Comparison of ENCODE assay signal across 1 cellular context in the genomic region with DNA sequence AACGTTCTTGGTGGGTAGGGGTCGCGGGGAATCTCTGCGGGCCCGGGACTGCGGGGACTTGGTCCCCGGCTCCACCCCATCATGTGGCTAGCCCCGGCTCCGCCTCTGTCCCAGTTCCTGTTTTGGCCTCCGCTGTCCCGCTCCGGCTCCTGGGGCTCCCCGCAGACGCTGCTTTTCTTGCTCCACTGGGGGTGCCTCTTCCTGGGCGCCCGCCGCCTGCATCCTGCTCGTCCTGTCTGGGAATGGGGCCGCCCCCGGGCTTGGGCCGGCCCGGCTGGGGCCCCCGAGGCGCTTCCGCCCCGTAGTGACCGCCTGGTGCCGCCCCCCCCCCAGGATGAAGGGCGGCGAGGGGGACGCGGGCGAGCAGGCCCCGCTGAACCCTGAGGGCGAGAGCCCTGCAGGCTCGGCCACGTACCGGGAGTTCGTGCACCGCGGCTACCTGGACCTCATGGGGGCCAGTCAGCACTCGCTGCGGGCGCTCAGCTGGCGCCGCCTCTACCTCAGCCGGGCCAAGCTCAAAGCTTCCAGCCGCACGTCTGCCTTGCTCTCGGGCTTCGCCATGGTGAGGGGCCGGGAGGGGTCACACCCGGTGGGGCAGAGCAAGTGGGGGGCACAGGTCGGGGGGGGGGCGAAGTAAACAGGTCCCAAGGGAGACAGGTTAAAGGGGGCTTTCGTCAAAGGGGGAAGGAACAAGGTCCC.
TF ChIP-seq lines count a peak whose summit lies in the region.

A gene (plus strand): TSS at position 113 of the 699 bp plus-strand sequence. CDS start 222 bp downstream, at position 335.

TF ChIP-seq in HepG2, 621 proteins besides CTCF, POLR2A, EP300 and RAD21 (continued from another document):
- TF ChIP-seq, protein P1, sequence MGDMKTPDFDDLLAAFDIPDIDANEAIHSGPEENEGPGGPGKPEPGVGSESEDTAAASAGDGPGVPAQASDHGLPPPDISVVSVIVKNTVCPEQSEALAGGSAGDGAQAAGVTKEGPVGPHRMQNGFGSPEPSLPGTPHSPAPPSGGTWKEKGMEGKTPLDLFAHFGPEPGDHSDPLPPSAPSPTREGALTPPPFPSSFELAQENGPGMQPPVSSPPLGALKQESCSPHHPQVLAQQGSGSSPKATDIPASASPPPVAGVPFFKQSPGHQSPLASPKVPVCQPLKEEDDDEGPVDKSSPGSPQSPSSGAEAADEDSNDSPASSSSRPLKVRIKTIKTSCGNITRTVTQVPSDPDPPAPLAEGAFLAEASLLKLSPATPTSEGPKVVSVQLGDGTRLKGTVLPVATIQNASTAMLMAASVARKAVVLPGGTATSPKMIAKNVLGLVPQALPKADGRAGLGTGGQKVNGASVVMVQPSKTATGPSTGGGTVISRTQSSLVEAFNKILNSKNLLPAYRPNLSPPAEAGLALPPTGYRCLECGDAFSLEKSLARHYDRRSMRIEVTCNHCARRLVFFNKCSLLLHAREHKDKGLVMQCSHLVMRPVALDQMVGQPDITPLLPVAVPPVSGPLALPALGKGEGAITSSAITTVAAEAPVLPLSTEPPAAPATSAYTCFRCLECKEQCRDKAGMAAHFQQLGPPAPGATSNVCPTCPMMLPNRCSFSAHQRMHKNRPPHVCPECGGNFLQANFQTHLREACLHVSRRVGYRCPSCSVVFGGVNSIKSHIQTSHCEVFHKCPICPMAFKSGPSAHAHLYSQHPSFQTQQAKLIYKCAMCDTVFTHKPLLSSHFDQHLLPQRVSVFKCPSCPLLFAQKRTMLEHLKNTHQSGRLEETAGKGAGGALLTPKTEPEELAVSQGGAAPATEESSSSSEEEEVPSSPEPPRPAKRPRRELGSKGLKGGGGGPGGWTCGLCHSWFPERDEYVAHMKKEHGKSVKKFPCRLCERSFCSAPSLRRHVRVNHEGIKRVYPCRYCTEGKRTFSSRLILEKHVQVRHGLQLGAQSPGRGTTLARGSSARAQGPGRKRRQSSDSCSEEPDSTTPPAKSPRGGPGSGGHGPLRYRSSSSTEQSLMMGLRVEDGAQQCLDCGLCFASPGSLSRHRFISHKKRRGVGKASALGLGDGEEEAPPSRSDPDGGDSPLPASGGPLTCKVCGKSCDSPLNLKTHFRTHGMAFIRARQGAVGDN (CRISPR knock-in tag; IDR thresholded peaks at IDR 0.05) = peak; percentile 52
- TF ChIP-seq, protein P2, sequence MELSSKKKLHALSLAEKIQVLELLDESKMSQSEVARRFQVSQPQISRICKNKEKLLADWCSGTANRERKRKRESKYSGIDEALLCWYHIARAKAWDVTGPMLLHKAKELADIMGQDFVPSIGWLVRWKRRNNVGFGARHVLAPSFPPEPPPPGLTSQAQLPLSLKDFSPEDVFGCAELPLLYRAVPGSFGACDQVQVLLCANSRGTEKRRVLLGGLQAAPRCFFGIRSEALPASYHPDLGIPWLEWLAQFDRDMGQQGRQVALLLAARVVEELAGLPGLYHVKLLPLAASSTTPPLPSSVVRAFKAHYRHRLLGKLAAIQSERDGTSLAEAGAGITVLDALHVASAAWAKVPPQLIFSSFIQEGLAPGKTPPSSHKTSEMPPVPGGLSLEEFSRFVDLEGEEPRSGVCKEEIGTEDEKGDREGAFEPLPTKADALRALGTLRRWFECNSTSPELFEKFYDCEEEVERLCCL (CRISPR knock-in tag; IDR thresholded peaks at IDR 0.05; ENCODE audit: borderline replicate concordance) = 0 out of 2 replicates have a peak, but pooled peaks have one; percentile 71
- 0 out of 2 replicates have a peak, but pooled peaks have one; percentile 4 for TF ChIP-seq ZFP82 (CRISPR knock-in tag; IDR thresholded peaks at IDR 0.05; ENCODE audit: borderline replicate concordance)
- TF ChIP-seq ZBTB7A (CRISPR knock-in tag; IDR thresholded peaks at IDR 0.05) = peak; percentile 11; the same call in 1 of the 2 replicates
- TF ChIP-seq ZFYVE20 (CRISPR knock-in tag; IDR thresholded peaks at IDR 0.05; ENCODE audit: borderline replicate concordance, low read depth) = no peak
- no peak for TF ChIP-seq ZNF136 (CRISPR knock-in tag; IDR thresholded peaks at IDR 0.05; ENCODE audit: low read depth)
- TF ChIP-seq, protein P3, sequence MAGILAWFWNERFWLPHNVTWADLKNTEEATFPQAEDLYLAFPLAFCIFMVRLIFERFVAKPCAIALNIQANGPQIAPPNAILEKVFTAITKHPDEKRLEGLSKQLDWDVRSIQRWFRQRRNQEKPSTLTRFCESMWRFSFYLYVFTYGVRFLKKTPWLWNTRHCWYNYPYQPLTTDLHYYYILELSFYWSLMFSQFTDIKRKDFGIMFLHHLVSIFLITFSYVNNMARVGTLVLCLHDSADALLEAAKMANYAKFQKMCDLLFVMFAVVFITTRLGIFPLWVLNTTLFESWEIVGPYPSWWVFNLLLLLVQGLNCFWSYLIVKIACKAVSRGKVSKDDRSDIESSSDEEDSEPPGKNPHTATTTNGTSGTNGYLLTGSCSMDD (CRISPR knock-in tag; IDR thresholded peaks at IDR 0.05) = no peak
- TF ChIP-seq NR3C1 (CRISPR knock-in tag; IDR thresholded peaks at IDR 0.05) = no peak
- TF ChIP-seq, protein P4, sequence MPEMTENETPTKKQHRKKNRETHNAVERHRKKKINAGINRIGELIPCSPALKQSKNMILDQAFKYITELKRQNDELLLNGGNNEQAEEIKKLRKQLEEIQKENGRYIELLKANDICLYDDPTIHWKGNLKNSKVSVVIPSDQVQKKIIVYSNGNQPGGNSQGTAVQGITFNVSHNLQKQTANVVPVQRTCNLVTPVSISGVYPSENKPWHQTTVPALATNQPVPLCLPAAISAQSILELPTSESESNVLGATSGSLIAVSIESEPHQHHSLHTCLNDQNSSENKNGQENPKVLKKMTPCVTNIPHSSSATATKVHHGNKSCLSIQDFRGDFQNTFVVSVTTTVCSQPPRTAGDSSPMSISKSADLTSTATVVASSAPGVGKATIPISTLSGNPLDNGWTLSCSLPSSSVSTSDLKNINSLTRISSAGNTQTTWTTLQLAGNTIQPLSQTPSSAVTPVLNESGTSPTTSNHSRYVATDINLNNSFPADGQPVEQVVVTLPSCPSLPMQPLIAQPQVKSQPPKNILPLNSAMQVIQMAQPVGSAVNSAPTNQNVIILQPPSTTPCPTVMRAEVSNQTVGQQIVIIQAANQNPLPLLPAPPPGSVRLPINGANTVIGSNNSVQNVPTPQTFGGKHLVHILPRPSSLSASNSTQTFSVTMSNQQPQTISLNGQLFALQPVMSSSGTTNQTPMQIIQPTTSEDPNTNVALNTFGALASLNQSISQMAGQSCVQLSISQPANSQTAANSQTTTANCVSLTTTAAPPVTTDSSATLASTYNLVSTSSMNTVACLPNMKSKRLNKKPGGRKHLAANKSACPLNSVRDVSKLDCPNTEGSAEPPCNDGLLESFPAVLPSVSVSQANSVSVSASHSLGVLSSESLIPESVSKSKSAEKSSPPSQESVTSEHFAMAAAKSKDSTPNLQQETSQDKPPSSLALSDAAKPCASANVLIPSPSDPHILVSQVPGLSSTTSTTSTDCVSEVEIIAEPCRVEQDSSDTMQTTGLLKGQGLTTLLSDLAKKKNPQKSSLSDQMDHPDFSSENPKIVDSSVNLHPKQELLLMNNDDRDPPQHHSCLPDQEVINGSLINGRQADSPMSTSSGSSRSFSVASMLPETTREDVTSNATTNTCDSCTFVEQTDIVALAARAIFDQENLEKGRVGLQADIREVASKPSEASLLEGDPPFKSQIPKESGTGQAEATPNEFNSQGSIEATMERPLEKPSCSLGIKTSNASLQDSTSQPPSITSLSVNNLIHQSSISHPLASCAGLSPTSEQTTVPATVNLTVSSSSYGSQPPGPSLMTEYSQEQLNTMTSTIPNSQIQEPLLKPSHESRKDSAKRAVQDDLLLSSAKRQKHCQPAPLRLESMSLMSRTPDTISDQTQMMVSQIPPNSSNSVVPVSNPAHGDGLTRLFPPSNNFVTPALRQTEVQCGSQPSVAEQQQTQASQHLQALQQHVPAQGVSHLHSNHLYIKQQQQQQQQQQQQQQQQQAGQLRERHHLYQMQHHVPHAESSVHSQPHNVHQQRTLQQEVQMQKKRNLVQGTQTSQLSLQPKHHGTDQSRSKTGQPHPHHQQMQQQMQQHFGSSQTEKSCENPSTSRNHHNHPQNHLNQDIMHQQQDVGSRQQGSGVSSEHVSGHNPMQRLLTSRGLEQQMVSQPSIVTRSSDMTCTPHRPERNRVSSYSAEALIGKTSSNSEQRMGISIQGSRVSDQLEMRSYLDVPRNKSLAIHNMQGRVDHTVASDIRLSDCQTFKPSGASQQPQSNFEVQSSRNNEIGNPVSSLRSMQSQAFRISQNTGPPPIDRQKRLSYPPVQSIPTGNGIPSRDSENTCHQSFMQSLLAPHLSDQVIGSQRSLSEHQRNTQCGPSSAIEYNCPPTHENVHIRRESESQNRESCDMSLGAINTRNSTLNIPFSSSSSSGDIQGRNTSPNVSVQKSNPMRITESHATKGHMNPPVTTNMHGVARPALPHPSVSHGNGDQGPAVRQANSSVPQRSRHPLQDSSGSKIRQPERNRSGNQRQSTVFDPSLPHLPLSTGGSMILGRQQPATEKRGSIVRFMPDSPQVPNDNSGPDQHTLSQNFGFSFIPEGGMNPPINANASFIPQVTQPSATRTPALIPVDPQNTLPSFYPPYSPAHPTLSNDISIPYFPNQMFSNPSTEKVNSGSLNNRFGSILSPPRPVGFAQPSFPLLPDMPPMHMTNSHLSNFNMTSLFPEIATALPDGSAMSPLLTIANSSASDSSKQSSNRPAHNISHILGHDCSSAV (CRISPR knock-in tag; IDR thresholded peaks at IDR 0.05; ENCODE audit: borderline replicate concordance) = peak; percentile 50; the same call in 1 of the 2 replicates
- TF ChIP-seq ZNF564 (CRISPR knock-in tag; IDR thresholded peaks at IDR 0.05) = no peak
- TF ChIP-seq EZH2 (conservative IDR thresholded peaks at IDR 0.05; ENCODE audit: low read depth, low read length) = no peak
TF ChIP-seq in HepG2: peak in this region for 170.
